ENCODE assay signal across 16 cellular contexts in genomic region chr11:180242-180641, GRCh38. TPM values are rescaled to one million over a fixed set of nuclear protein-coding genes. Genes with fewer than 3 reads are reported as not detected.
DNase-seq lines count a peak whose midpoint lies in the region; ATAC-seq and TF ChIP-seq lines count a peak whose summit lies in the region.
"Not testable (repeated sequence)": the region's sequence is repeated elsewhere in the genome, so short reads cannot be mapped to it uniquely, and the experiment has no call there.
"Had no signal": no experiment of that assay in that cellular context is flagged by ENCODE, and none has a peak within 500 bp of the region (broad histone marks: within the 10 kb centered on the region; RNA-seq: fewer than 3 reads in every experiment).

No MANE protein-coding gene starts in this region.

- not testable (repeated sequence) for H3K4me3 ChIP-seq in AG10803 (ENCODE audit: low read length); HFF-Myc (replicated peaks; ENCODE audit: low read depth, low read length); OCI-LY3 (ENCODE audit: low read length); ascending aorta; psoas muscle

- not testable (repeated sequence) for H3K36me3 ChIP-seq in OCI-LY3 (replicated peaks; ENCODE audit: low read depth, low read length); ascending aorta; psoas muscle (ENCODE audit: insufficient read depth in 1 of 2, low read depth in 1 of 2)

- not testable (repeated sequence) for H3K36me3 Mint-ChIP-seq in chondrocyte (ENCODE audit: low read depth); glutamatergic neuron (ENCODE audit: unreplicated experiment); natural killer cell

- 0% methylated on average over 1 of the region's 13 CpGs; no CpG with 5 or more reads in 1 of the 3 donors for WGBS in psoas muscle, 3 donors

- not testable (repeated sequence) for H3K9ac ChIP-seq in OCI-LY3 (ENCODE audit: low read length)

- H3K27me3 Mint-ChIP-seq in chondrocyte (ENCODE audit: low read depth); glutamatergic neuron (ENCODE audit: unreplicated experiment); natural killer cell (ENCODE audit: low read depth in 2 of 2): not testable (repeated sequence)

- not testable (repeated sequence) for H3K27me3 ChIP-seq in OCI-LY3 (ENCODE audit: low read depth, low read length); ascending aorta; psoas muscle (ENCODE audit: insufficient read depth in 3 of 3, low read length in 2 of 3)

- ATAC-seq in natural killer cell, psoas muscle: not testable (repeated sequence)

- not testable (repeated sequence) for H3K27ac Mint-ChIP-seq in chondrocyte (ENCODE audit: unreplicated experiment); glutamatergic neuron (ENCODE audit: unreplicated experiment); natural killer cell

- not testable (repeated sequence) for H3K79me2 ChIP-seq in OCI-LY3 (ENCODE audit: low read length)

- not testable (repeated sequence) for H4K20me1 ChIP-seq in OCI-LY3 (ENCODE audit: insufficient read depth, low read length)

- not testable (repeated sequence) for H3K9me3 ChIP-seq in OCI-LY3 (ENCODE audit: insufficient read depth, low read length); ascending aorta; psoas muscle

- H3K4me1 ChIP-seq in OCI-LY3 (ENCODE audit: low read length); ascending aorta; psoas muscle: not testable (repeated sequence)

- not testable (repeated sequence) for H3K4me3 Mint-ChIP-seq in chondrocyte (ENCODE audit: unreplicated experiment); glutamatergic neuron (ENCODE audit: unreplicated experiment); natural killer cell

- H2AFZ ChIP-seq in OCI-LY3 (ENCODE audit: low read depth, low read length) = not testable (repeated sequence)

- DNase-seq in AG10803 (ENCODE audit: low read depth); HFF-Myc (ENCODE audit: extremely low read depth, low read depth); ascending aorta (ENCODE audit: low spot score in 2 of 2); chondrocyte (ENCODE audit: low spot score); glutamatergic neuron; natural killer cell; psoas muscle: not testable (repeated sequence)

- not testable (repeated sequence) for H3K4me1 Mint-ChIP-seq in chondrocyte (ENCODE audit: low read depth); glutamatergic neuron (ENCODE audit: low read depth, unreplicated experiment); natural killer cell

- TF ChIP-seq CTCF in AG10803 (conservative IDR thresholded peaks at IDR 0.05; ENCODE audit: low read length) (0 out of 2 replicates have a peak, but pooled peaks have one; percentile 13), HFF-Myc (IDR thresholded peaks at IDR 0.05; ENCODE audit: low read depth, low read length, missing control alignments) (peak; percentile 5), OCI-LY3 (IDR thresholded peaks at IDR 0.05; ENCODE audit: low read depth, low read length) (peak; percentile 26; the same call in 1 of the 2 replicates), ascending aorta (IDR thresholded peaks at IDR 0.05) (peak in 2 of 3 experiments; percentile 18 to 31), chondrocyte (IDR thresholded peaks at IDR 0.05) (peak; percentile 63), glutamatergic neuron (IDR thresholded peaks at IDR 0.05; ENCODE audit: partially characterized antibody, unreplicated experiment) (peak; percentile 31), natural killer cell (IDR thresholded peaks at IDR 0.05) (peak; percentile 49), psoas muscle (IDR thresholded peaks at IDR 0.05) (peak; percentile 35)

- not testable (repeated sequence) for H3K4me2 ChIP-seq in OCI-LY3 (ENCODE audit: low read length)

- H3K27ac ChIP-seq in OCI-LY3 (ENCODE audit: low read length); ascending aorta; psoas muscle: not testable (repeated sequence)

- H3K9me3 Mint-ChIP-seq in chondrocyte (ENCODE audit: low read depth); glutamatergic neuron (ENCODE audit: unreplicated experiment); natural killer cell: not testable (repeated sequence)

- intact Hi-C loops in ascending aorta (cut with DNase I); natural killer cell (cut with micrococcal nuclease); psoas muscle (cut with DNase I): not testable (repeated sequence)

RNA-seq across cellular contexts. Expression of gene SCGB1C1, which starts 12.6 kb away (rescaled TPM):
- total RNA-seq in ascending aorta (not detected), chondrocyte (not detected in 3 replicates), glutamatergic neuron (ENCODE audit: unreplicated experiment) (not detected), natural killer cell (1 to 10 TPM in 1 of 3 donors, under 1 TPM in 1, not detected in 1; 0.73 to 2.1 TPM), psoas muscle (not detected)
- polyA plus RNA-seq in psoas muscle = not detected
- total RNA-seq: CD8-positive, alpha-beta T cell; Daoy; H7; HepG2; HT-29; Right ventricle myocardium superior; RPMI7951; SK-MEL-5 had no signal
- polyA plus RNA-seq: HepG2 had no signal

RNA-seq across cellular contexts. Expression of gene BET1L, which starts 27.0 kb away (rescaled TPM):
- total RNA-seq in ascending aorta (42.3 TPM), chondrocyte (58.0 to 71.1 TPM (median 59.6 TPM) in 3 replicates), glutamatergic neuron (ENCODE audit: unreplicated experiment) (45.5 TPM), natural killer cell (10 to 100 TPM; 32.4 to 44.1 (median 35.8) TPM), psoas muscle (10 to 100 TPM; 11.8 to 27.7 (median 20.2) TPM)
- polyA plus RNA-seq in psoas muscle = 10 to 100 TPM; 12.1 to 19.9 (median 18.0) TPM

RNA-seq across cellular contexts. Expression of gene RIC8A, which starts 27.3 kb away (rescaled TPM):
- total RNA-seq in ascending aorta (102 TPM), chondrocyte (107 to 130 TPM (median 124 TPM) in 3 replicates), glutamatergic neuron (ENCODE audit: unreplicated experiment) (95.5 TPM), natural killer cell (100 to 1,000 TPM; 102 to 153 (median 106) TPM), psoas muscle (10 to 100 TPM; 34.4 to 54.8 (median 37.9) TPM)
- polyA plus RNA-seq in psoas muscle = 10 to 100 TPM; 30.2 to 66.9 (median 57.8) TPM

RNA-seq across cellular contexts. Expression of gene SIRT3, which starts 55.9 kb away (rescaled TPM):
- total RNA-seq in ascending aorta (69.9 TPM), chondrocyte (14.5 to 20.9 TPM (median 18.5 TPM) in 3 replicates), glutamatergic neuron (ENCODE audit: unreplicated experiment) (23.6 TPM), natural killer cell (10 to 100 TPM; 20.1 to 24.2 (median 21.2) TPM), psoas muscle (10 to 100 TPM; 15.0 to 23.2 (median 16.7) TPM)
- 10 to 100 TPM; 10.4 to 14.7 (median 12.3) TPM for polyA plus RNA-seq in psoas muscle

RNA-seq across cellular contexts. Expression of gene PSMD13, which starts 56.5 kb away (rescaled TPM):
- total RNA-seq in ascending aorta (50.2 TPM), chondrocyte (103 to 122 TPM (median 104 TPM) in 3 replicates), glutamatergic neuron (ENCODE audit: unreplicated experiment) (136 TPM), natural killer cell (100 to 1,000 TPM in 2 of 3 donors, 10 to 100 TPM in 1; 94.6 to 111 (median 104) TPM), psoas muscle (100 to 1,000 TPM; 108 to 190 (median 149) TPM)
- polyA plus RNA-seq in psoas muscle = 100 to 1,000 TPM; 171 to 265 (median 258) TPM

Comparison
In these comparisons a context has a peak if more than half of its experiments do, and no peak if none do; other contexts are left out.
1. CTCF ChIP-seq: peak in every context shown above with its lines; median percentile 63 in chondrocyte; 49 in natural killer cell; 35 in psoas muscle; 31 in glutamatergic neuron; 26 in OCI-LY3; 24 in ascending aorta; 13 in AG10803; 5 in HFF-Myc.